9 cellular contexts compared by ENCODE assay signal in the genomic region with DNA sequence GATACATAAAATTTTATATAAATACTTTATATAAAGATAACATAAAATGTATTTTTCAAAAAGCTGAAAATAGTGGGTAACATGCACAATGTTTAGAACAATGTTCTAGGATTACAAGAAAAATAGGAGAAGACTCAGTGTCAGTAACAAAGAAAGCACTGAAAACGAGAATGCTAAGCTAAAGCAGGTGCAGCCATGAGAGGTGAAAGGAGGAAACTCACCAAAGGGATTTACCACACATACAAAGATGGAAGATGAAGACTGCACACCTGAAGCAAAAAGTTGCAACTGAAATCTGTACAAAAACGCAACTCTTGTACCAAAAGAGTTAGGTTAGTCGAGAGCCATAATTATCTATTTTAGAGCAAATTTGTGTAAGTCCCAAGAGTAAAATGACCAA.
"Had no signal": no experiment of that assay in that cellular context is flagged by ENCODE, and none has a peak within 500 bp of the region (broad histone marks: within the 10 kb centered on the region; RNA-seq: fewer than 3 reads in every experiment).

No MANE protein-coding gene starts in this region.

- H3K36me3 ChIP-seq: HAP-1 had no signal

- H3K27me3 Mint-ChIP-seq: IgD-negative memory B cell had no signal

- H3K9ac ChIP-seq: GM23248 had no signal

- H2AFZ ChIP-seq: GM23248 had no signal

- H3K4me3 Mint-ChIP-seq: HFFc6, IgD-negative memory B cell had no signal

- H3K27ac ChIP-seq: GM23248, HL-60 had no signal

- H3K36me3 Mint-ChIP-seq: IgD-negative memory B cell had no signal

- DNase-seq: GM23248, GOT3, H7, HFFc6 had no signal

- H3K4me1 ChIP-seq: HAP-1 had no signal

- H3K4me3 ChIP-seq: GM23248, HAP-1 had no signal

- H3K9me3 ChIP-seq: HAP-1 had no signal

- ATAC-seq: HCT116, HepG2 had no signal

- H3K4me1 Mint-ChIP-seq: IgD-negative memory B cell had no signal

- H3K27ac Mint-ChIP-seq: HFFc6 had no signal
